Comparison of ENCODE assay signal across 8 cellular contexts in genomic region chr5:60700347-60700815, GRCh38. TPM values are rescaled to one million over a fixed set of nuclear protein-coding genes. Genes with fewer than 3 reads are reported as not detected.
DNase-seq lines count a peak whose midpoint lies in the region; ATAC-seq, FAIRE-seq and TF ChIP-seq lines count a peak whose summit lies in the region.

No MANE protein-coding gene starts in this region.

- ATAC-seq in GM21825 (IDR thresholded peaks at IDR 0.05; ENCODE audit: unreplicated experiment) = peak; percentile 15
- ATAC-seq in stimulated activated naive B cell treated with anti-CD40 and anti-IgM and Interleukin-4, amounts not matched to agents 10 μg/mL and 1 μg/mL and 100 μg/mL, for 72 hours (replicated peaks) = peak; percentile 28

- peaks cover 1% of the 10 kb centered on the region for H3K9me3 ChIP-seq in KOPT-K1 (ENCODE audit: insufficient read depth, low read length, poor library complexity, severe bottlenecking)
- no peaks in the 10 kb centered on the region for H3K9me3 ChIP-seq in astrocyte (ENCODE audit: insufficient read depth, low read depth, low read length)

- peak overlapping the region; percentile 97 for H2AFZ ChIP-seq in astrocyte (ENCODE audit: low read depth, low read length)

- H3K4me1 Mint-ChIP-seq in T-helper 1 cell treated with Interleukin-12 subunit alpha and Interleukin-12 subunit beta and Interleukin-4 antibody, amounts not matched to agents 30 μg/mL and 1 μg/mL, for 36 hours (ENCODE audit: low read depth) = peaks cover 23% of the 10 kb centered on the region
- no peaks in the 10 kb centered on the region for H3K4me1 Mint-ChIP-seq in astrocyte (ENCODE audit: low read depth, unreplicated experiment)
- peaks cover 20 to 26% of the 10 kb centered on the region in 2 donors for H3K4me1 Mint-ChIP-seq in immature natural killer cell
- peaks cover 5 to 13% of the 10 kb centered on the region in 2 donors for H3K4me1 Mint-ChIP-seq in stimulated activated naive B cell treated with anti-CD40 and anti-IgM and Interleukin-4, amounts not matched to agents 10 μg/mL and 1 μg/mL and 100 μg/mL, for 72 hours

- peaks cover 7% of the 10 kb centered on the region for H3K36me3 Mint-ChIP-seq in T-helper 1 cell treated with Interleukin-12 subunit alpha and Interleukin-12 subunit beta and Interleukin-4 antibody, amounts not matched to agents 30 μg/mL and 1 μg/mL, for 36 hours (ENCODE audit: low read depth)
- H3K36me3 Mint-ChIP-seq in astrocyte (ENCODE audit: low read depth, unreplicated experiment) = no peaks in the 10 kb centered on the region
- no peaks in the 10 kb centered on the region for H3K36me3 Mint-ChIP-seq in immature natural killer cell
- H3K36me3 Mint-ChIP-seq in stimulated activated naive B cell treated with anti-CD40 and anti-IgM and Interleukin-4, amounts not matched to agents 10 μg/mL and 1 μg/mL and 100 μg/mL, for 72 hours = no peaks in the 10 kb centered on the region

- H3K4me1 ChIP-seq in astrocyte (ENCODE audit: insufficient read depth, low read length) = no peaks in the 10 kb centered on the region

- H3K4me3 ChIP-seq in astrocyte (ENCODE audit: insufficient read depth, low read depth, low read length) = peak overlapping the region; percentile 87

- H3K27me3 ChIP-seq in astrocyte (ENCODE audit: insufficient read depth, low read length) = no peaks in the 10 kb centered on the region

- peak overlapping the region; percentile 99 for H3K4me2 ChIP-seq in astrocyte (ENCODE audit: low read length)

- H3K36me3 ChIP-seq in KOPT-K1 (ENCODE audit: insufficient read depth, low read length) (peaks cover 1% of the 10 kb centered on the region; the same call in 1 of the 2 replicates), astrocyte (ENCODE audit: insufficient read depth, low read length) (no peaks in the 10 kb centered on the region)

- peaks cover 35% of the 10 kb centered on the region for H3K79me2 ChIP-seq in astrocyte (ENCODE audit: insufficient read depth, low read length)

- DNase-seq in T-helper 1 cell (no peak), astrocyte (ENCODE audit: low read depth) (peak; percentile 7), immature natural killer cell (no peak), HTR-8/SVneo (ENCODE audit: insufficient read length, low spot score) (no peak)
- DNase-seq in stimulated activated naive B cell treated with anti-CD40 and anti-IgM and Interleukin-4, amounts not matched to agents 10 μg/mL and 1 μg/mL and 100 μg/mL, for 72 hours = peak; percentile 6

- H3K27ac ChIP-seq in KOPT-K1 (ENCODE audit: low read depth, low read length, poor library complexity, severe bottlenecking) (peak overlapping the region; percentile 89), astrocyte (ENCODE audit: low read depth, low read length) (peak overlapping the region; percentile 79)

- H3K27ac Mint-ChIP-seq in T-helper 1 cell treated with Interleukin-12 subunit alpha and Interleukin-12 subunit beta and Interleukin-4 antibody, amounts not matched to agents 30 μg/mL and 1 μg/mL, for 36 hours = peak overlapping the region; percentile 90
- H3K27ac Mint-ChIP-seq in astrocyte (ENCODE audit: unreplicated experiment) (no peak overlapping the region), immature natural killer cell (peak overlapping the region; percentile 64 to 91 (median 81))
- H3K27ac Mint-ChIP-seq in stimulated activated naive B cell treated with anti-CD40 and anti-IgM and Interleukin-4, amounts not matched to agents 10 μg/mL and 1 μg/mL and 100 μg/mL, for 72 hours = peak overlapping the region; percentile 93

- no peaks in the 10 kb centered on the region for H4K20me1 ChIP-seq in astrocyte (ENCODE audit: insufficient read depth, low read length)

- peak overlapping the region; percentile 97 for H3K4me3 Mint-ChIP-seq in T-helper 1 cell treated with Interleukin-12 subunit alpha and Interleukin-12 subunit beta and Interleukin-4 antibody, amounts not matched to agents 30 μg/mL and 1 μg/mL, for 36 hours
- H3K4me3 Mint-ChIP-seq in astrocyte (ENCODE audit: unreplicated experiment) = peak overlapping the region; percentile 91
- peak overlapping the region; percentile 89 to 94 (median 91) for H3K4me3 Mint-ChIP-seq in immature natural killer cell
- H3K4me3 Mint-ChIP-seq in stimulated activated naive B cell treated with anti-CD40 and anti-IgM and Interleukin-4, amounts not matched to agents 10 μg/mL and 1 μg/mL and 100 μg/mL, for 72 hours = peak overlapping the region; percentile 95 to 98

- H3K27me3 Mint-ChIP-seq in T-helper 1 cell treated with Interleukin-12 subunit alpha and Interleukin-12 subunit beta and Interleukin-4 antibody, amounts not matched to agents 30 μg/mL and 1 μg/mL, for 36 hours (ENCODE audit: low read depth) = peaks cover 30% of the 10 kb centered on the region
- H3K27me3 Mint-ChIP-seq in astrocyte (ENCODE audit: low read depth, unreplicated experiment) = no peaks in the 10 kb centered on the region
- H3K27me3 Mint-ChIP-seq in immature natural killer cell (ENCODE audit: low read depth in 3 of 3) = peaks cover 2 to 8% (median 6%) of the 10 kb centered on the region in 3 donors
- no peaks in the 10 kb centered on the region for H3K27me3 Mint-ChIP-seq in stimulated activated naive B cell treated with anti-CD40 and anti-IgM and Interleukin-4, amounts not matched to agents 10 μg/mL and 1 μg/mL and 100 μg/mL, for 72 hours

- no peak for FAIRE-seq in astrocyte (lab: Jason Lieb, UNC)
- FAIRE-seq in HTR-8/SVneo (lab: Jason Lieb, UNC) = no peak

- no peak for TF ChIP-seq CTCF in astrocyte (IDR thresholded peaks at IDR 0.05; ENCODE audit: insufficient read depth, low read depth, low read length)

- H3K9ac ChIP-seq in astrocyte (ENCODE audit: low read length) = peak overlapping the region; percentile 89

- H3K9me3 Mint-ChIP-seq in T-helper 1 cell treated with Interleukin-12 subunit alpha and Interleukin-12 subunit beta and Interleukin-4 antibody, amounts not matched to agents 30 μg/mL and 1 μg/mL, for 36 hours = no peaks in the 10 kb centered on the region
- no peaks in the 10 kb centered on the region for H3K9me3 Mint-ChIP-seq in astrocyte (ENCODE audit: unreplicated experiment)
- peaks cover 0 to 4% (median 0%) of the 10 kb centered on the region in 6 donors for H3K9me3 Mint-ChIP-seq in immature natural killer cell
- H3K9me3 Mint-ChIP-seq in stimulated activated naive B cell treated with anti-CD40 and anti-IgM and Interleukin-4, amounts not matched to agents 10 μg/mL and 1 μg/mL and 100 μg/mL, for 72 hours = no peaks in the 10 kb centered on the region

RNA-seq across cellular contexts. Expression of gene DEPDC1B, which starts 0.4 kb away (rescaled TPM):
- total RNA-seq in astrocyte = 1.4 and 2.2 TPM in 2 replicates
- polyA plus RNA-seq in immature natural killer cell = 1 to 10 TPM in 1 of 3 donors, under 1 TPM in 2; 0.67 to 1.4 (median 0.88) TPM

Comparison
In these comparisons a context has a peak if more than half of its experiments do, and no peak if none do; other contexts are left out.
1. DNase-seq: peak in astrocyte (single experiment) and stimulated activated naive B cell treated with anti-CD40 and anti-IgM and Interleukin-4, amounts not matched to agents 10 μg/mL and 1 μg/mL and 100 μg/mL, for 72 hours (single experiment); none in T-helper 1 cell (0 of 5), immature natural killer cell (0 of 3) and HTR-8/SVneo (single experiment).
2. Peak in every context shown above with its lines, with median percentiles within 50 percentile points of each other: H3K4me3 Mint-ChIP-seq.